ENCODE assay signal across 1 cellular context in genomic region chr2:197487385-197487784, GRCh38.
TF ChIP-seq lines count a peak whose summit lies in the region.

No MANE protein-coding gene starts in this region.

TF ChIP-seq in WTC11, 78 proteins besides CTCF, POLR2A, EP300 and RAD21 (continued from another document):
- TF ChIP-seq ZNF512 (CRISPR knock-in tag; IDR thresholded peaks at IDR 0.05; ENCODE audit: borderline replicate concordance) (no peak), CREB1 (CRISPR knock-in tag; IDR thresholded peaks at IDR 0.05) (no peak)
